ENCODE assay signal across 17 cellular contexts in genomic region chr17:58066409-58066808, GRCh38. TPM values are rescaled to one million over a fixed set of nuclear protein-coding genes. Genes with fewer than 3 reads are reported as not detected.
DNase-seq lines count a peak whose midpoint lies in the region; ATAC-seq, FAIRE-seq and TF ChIP-seq lines count a peak whose summit lies in the region.
"Had no signal": no experiment of that assay in that cellular context is flagged by ENCODE, and none has a peak within 500 bp of the region (broad histone marks: within the 10 kb centered on the region; RNA-seq: fewer than 3 reads in every experiment).

No MANE protein-coding gene starts in this region.

- H3K9ac ChIP-seq in H1 (replicated peaks in 1 of 4; ENCODE audit: extremely low read depth in 1 of 4, low read depth in 3 of 4, low read length in 3 of 4) = no peak overlapping the region
- H3K9ac ChIP-seq: BLaER1 had no signal

- no peak overlapping the region for H2AK5ac ChIP-seq in H1 (ENCODE audit: low read depth, low read length)

- H3K56ac ChIP-seq in H1 (replicated peaks; ENCODE audit: insufficient read length, low read depth, low read length) = no peak overlapping the region

- no peak overlapping the region for H2BK5ac ChIP-seq in H1 (ENCODE audit: low read depth, low read length)

- H3K79me2 ChIP-seq in H1 (ENCODE audit: control insufficient read depth in 1 of 2, insufficient read depth in 2 of 2, low read length in 2 of 2) = no peaks in the 10 kb centered on the region

- FAIRE-seq in H1 (lab: Jason Lieb, UNC) = no peak
- FAIRE-seq: GM12892 had no signal

- H3K4ac ChIP-seq in H1 (replicated peaks; ENCODE audit: insufficient read length, low read depth, low read length) = no peak overlapping the region

- no peak overlapping the region for H2BK12ac ChIP-seq in H1 (ENCODE audit: low read depth, low read length)

- no peak overlapping the region for H3K4me2 ChIP-seq in H1 (ENCODE audit: insufficient read depth in 1 of 2, low read depth in 2 of 2, low read length in 2 of 2)
- H3K4me2 ChIP-seq: BLaER1 had no signal

- no peak overlapping the region for H4K5ac ChIP-seq in H1 (ENCODE audit: insufficient read length, low read depth, low read length)

- H3K9me3 ChIP-seq in H1 (ENCODE audit: insufficient read depth in 2 of 2, low read depth in 1 of 2, low read length in 1 of 2) (no peaks in the 10 kb centered on the region), thyroid gland (no peaks in the 10 kb centered on the region)
- H3K9me3 ChIP-seq: BLaER1, Caco-2, HAP-1 had no signal

- no peaks in the 10 kb centered on the region for H3K36me3 Mint-ChIP-seq in nephron progenitor cell (ENCODE audit: low read depth)
- H3K36me3 Mint-ChIP-seq: CD8-positive, alpha-beta memory T cell had no signal

- H3K4me3 ChIP-seq in H1 (ENCODE audit: extremely low read depth in 1 of 4, insufficient read depth in 2 of 4, low read depth in 3 of 4, low read length in 4 of 4) (no peak overlapping the region), thyroid gland (replicated peaks in 1 of 3) (no peak overlapping the region)
- H3K4me3 ChIP-seq: BLaER1, HAP-1 had no signal

- no peak for DNase-seq in Right ventricle myocardium inferior (ENCODE audit: missing footprints)
- DNase-seq in cardiac septum (ENCODE audit: low spot score) = no peak
- no peak for DNase-seq in H1 (ENCODE audit: low read depth in 1 of 2, low spot score in 2 of 2)
- no peak for DNase-seq in nephron progenitor cell
- peak; percentile 79 to 81 for DNase-seq in thyroid gland
- DNase-seq in NCI-H2029 (lab: John Stamatoyannopoulos, UW) = no peak
- DNase-seq: 8988T; AML-193; Caco-2; CD8-positive, alpha-beta memory T cell; DND-41; GDM1; GOT3 had no signal

- H4K8ac ChIP-seq in H1 (ENCODE audit: extremely low read depth, insufficient read depth, low read length) = peak overlapping the region; percentile 41; the same call in 1 of the 2 replicates

- H3K27me3 ChIP-seq in H1 (replicated peaks in 1 of 4; ENCODE audit: control insufficient read depth in 3 of 4, extremely low read depth in 1 of 4, insufficient read depth in 3 of 4, low read length in 3 of 4) = no peaks in the 10 kb centered on the region
- H3K27me3 ChIP-seq in thyroid gland = no peaks in the 10 kb centered on the region
- H3K27me3 ChIP-seq: BLaER1 had no signal

- H3K4me1 Mint-ChIP-seq in nephron progenitor cell = peaks cover 16% of the 10 kb centered on the region
- H3K4me1 Mint-ChIP-seq: CD8-positive, alpha-beta memory T cell had no signal

- CTCF ChIA-PET in H1 (lab: Charles Lee; ENCODE audit: partially characterized antibody) = interaction anchor here (0.7 kb wide), 1 partner anchor 9 kb away, joined by 3 read pairs; no protein-coding TSS in a partner anchor

- no peak overlapping the region for H2BK15ac ChIP-seq in H1 (ENCODE audit: low read length)

- no peak overlapping the region for H2AFZ ChIP-seq in H1 (ENCODE audit: low read length)

- no peak for TF ChIP-seq RAD21 in H1 (IDR thresholded peaks at IDR 0.05 in 1 of 2, conservative IDR thresholded peaks at IDR 0.05 in 1 of 2; ENCODE audit: low read depth in 2 of 2, low read length in 2 of 2)

- no peak overlapping the region for H2BK20ac ChIP-seq in H1 (ENCODE audit: low read length)

- no peaks in the 10 kb centered on the region for H3K23me2 ChIP-seq in H1 (ENCODE audit: low read depth, low read length)

- H3K4me3 Mint-ChIP-seq in nephron progenitor cell = no peak overlapping the region
- H3K4me3 Mint-ChIP-seq: CD8-positive, alpha-beta memory T cell had no signal

- TF ChIP-seq EP300 in H1 (IDR thresholded peaks at IDR 0.05; ENCODE audit: borderline replicate concordance in 1 of 2, low read depth in 2 of 2, low read length in 2 of 2) = no peak

- TF ChIP-seq CTCF in H1 (IDR thresholded peaks at IDR 0.05; ENCODE audit: control extremely low read depth in 1 of 3, insufficient read depth in 1 of 3, low read depth in 1 of 3, low read length in 3 of 3) = no peak
- TF ChIP-seq CTCF in nephron progenitor cell (IDR thresholded peaks at IDR 0.05) = no peak
- peak in 1 of 6 experiments; percentile 3 for TF ChIP-seq CTCF in thyroid gland (IDR thresholded peaks at IDR 0.05)

- no peaks in the 10 kb centered on the region for H3K9me3 Mint-ChIP-seq in nephron progenitor cell
- H3K9me3 Mint-ChIP-seq: CD8-positive, alpha-beta memory T cell had no signal

- no peak for TF ChIP-seq POLR2A in H1 (IDR thresholded peaks at IDR 0.05; ENCODE audit: control extremely low read depth in 1 of 2, low read depth in 2 of 2, low read length in 2 of 2)
- TF ChIP-seq POLR2A in thyroid gland (IDR thresholded peaks at IDR 0.05) = no peak

- H4K91ac ChIP-seq in H1 (replicated peaks; ENCODE audit: insufficient read length, low read length) = no peak overlapping the region

- no peaks in the 10 kb centered on the region for H3K4me1 ChIP-seq in H1 (replicated peaks in 1 of 4; ENCODE audit: control insufficient read depth in 3 of 4, insufficient read depth in 4 of 4, low read length in 3 of 4)
- H3K4me1 ChIP-seq in thyroid gland = peaks cover 16 to 19% of the 10 kb centered on the region in 2 donors
- H3K4me1 ChIP-seq: BLaER1, Caco-2, HAP-1 had no signal

- no peaks in the 10 kb centered on the region for H4K20me1 ChIP-seq in H1 (replicated peaks in 1 of 2; ENCODE audit: control insufficient read depth in 1 of 2, insufficient read depth in 2 of 2, low read length in 2 of 2)
- H4K20me1 ChIP-seq: BLaER1 had no signal

- H3K36me3 ChIP-seq in H1 (ENCODE audit: control insufficient read depth in 2 of 4, insufficient read depth in 4 of 4, low read length in 3 of 4) (no peaks in the 10 kb centered on the region), thyroid gland (no peaks in the 10 kb centered on the region)
- H3K36me3 ChIP-seq: BLaER1, HAP-1 had no signal

- H3K27me3 Mint-ChIP-seq in nephron progenitor cell (ENCODE audit: low read depth, poor library complexity) = peaks cover 9% of the 10 kb centered on the region

- H3K27ac Mint-ChIP-seq in nephron progenitor cell = peak overlapping the region; percentile 23

- H3K18ac ChIP-seq in H1 (ENCODE audit: extremely low read depth, low read length) = no peak overlapping the region

- POLR2A ChIA-PET in H1 (lab: Charles Lee; ENCODE audit: partially characterized antibody) = interaction anchor here (2.1 kb wide), 1 partner anchor 17 kb away, joined by 6 read pairs; the partner anchor contains the start of gene DYNLL2

- H3K79me1 ChIP-seq in H1 (ENCODE audit: low read depth, low read length) = no peaks in the 10 kb centered on the region; the same call in 1 of the 2 replicates

- no peak overlapping the region for H2BK120ac ChIP-seq in H1 (replicated peaks; ENCODE audit: low read depth, low read length)

- WGBS in H1 (ENCODE audit: extremely low coverage in 1 of 2, insufficient coverage in 1 of 2, insufficient read length in 1 of 2, insufficient replicate concordance in 2 of 2, low coverage in 1 of 2, low lambda C conversion rate in 2 of 2, missing lambda C conversion rate in 1 of 2), 2 experiments = 74% methylated on average over 5 of the region's 5 CpGs; no CpG with 5 or more reads in 1 of the 2 experiments
- WGBS in thyroid gland, 2 donors = 42 to 50% methylated on average over 5 of the region's 5 CpGs

- H3K14ac ChIP-seq in H1 (ENCODE audit: insufficient read length) = no peak overlapping the region

- H3K23ac ChIP-seq in H1 (ENCODE audit: insufficient read length) = no peak overlapping the region

- H3K27ac ChIP-seq in H1 (ENCODE audit: low read depth, low read length) = no peak overlapping the region
- peak overlapping the region; percentile 71 to 78 (median 75) for H3K27ac ChIP-seq in thyroid gland
- H3K27ac ChIP-seq: BLaER1 had no signal

- ATAC-seq in Right ventricle myocardium inferior = peak; percentile 71
- ATAC-seq in GM21619 (IDR thresholded peaks at IDR 0.05; ENCODE audit: unreplicated experiment) = no peak

- intact Hi-C loops in Right ventricle myocardium inferior (cut with DNase I) = no loop called here
- intact Hi-C loops in cardiac septum (cut with DNase I) = no loop called here
- intact Hi-C loops in thyroid gland (cut with DNase I) = no loop called here

TF ChIP-seq in H1, 55 proteins besides CTCF, POLR2A, EP300 and RAD21:
- no peak for TF ChIP-seq FOSL1 (IDR thresholded peaks at IDR 0.05; ENCODE audit: insufficient read depth, low read depth, low read length)

RNA-seq across cellular contexts. Expression of gene DYNLL2, which starts 16.8 kb away (rescaled TPM):
- total RNA-seq in Right ventricle myocardium inferior (81.4 TPM), cardiac septum (79.4 TPM), thyroid gland (10 to 100 TPM; 35.6 to 51.0 (median 41.2) TPM)
- 49.7 and 52.7 TPM in 2 replicates for total RNA-seq in H1 (2021; fragmentation: NEBNext Ultra II Directional; extraction: Animal tissue kit (Norgen Biotek cat#: 25700))
- 19.8 and 21.6 TPM in 2 replicates for polyA plus RNA-seq in H1 (2011; rRNA removed)
- polyA plus RNA-seq in H1 (2011; cell fraction: cytosol; rRNA removed) = 24.8 TPM
- polyA plus RNA-seq in H1 (2011; cell fraction: nucleus; rRNA removed) = 13.0 TPM
- 55.1 to 71.7 TPM (median 59.8 TPM) in 4 replicates for polyA plus RNA-seq in H1 (2012, experiment 1 of 2)
- polyA plus RNA-seq in H1 (2012, experiment 2 of 2) = 23.3 TPM
- polyA plus RNA-seq in H1 (2013, experiment 1 of 2) = 20.9 TPM
- polyA plus RNA-seq in H1 (2013, experiment 2 of 2) = 21.2 TPM
- polyA minus RNA-seq in H1 (2011; rRNA and poly(A)+ RNA removed) = 32.7 and 36.5 TPM in 2 replicates
- 18.9 TPM for polyA minus RNA-seq in H1 (2011; cell fraction: cytosol; rRNA and poly(A)+ RNA removed)
- 17.3 TPM for polyA minus RNA-seq in H1 (2011; cell fraction: nucleus; rRNA and poly(A)+ RNA removed)

RNA-seq across cellular contexts. Expression of gene SRSF1, which starts 59.4 kb away (rescaled TPM):
- 92.8 TPM for total RNA-seq in Right ventricle myocardium inferior
- 105 TPM for total RNA-seq in cardiac septum
- 429 and 433 TPM in 2 replicates for total RNA-seq in H1 (2021; fragmentation: NEBNext Ultra II Directional; extraction: Animal tissue kit (Norgen Biotek cat#: 25700))
- 149 and 300 TPM in 2 replicates for polyA plus RNA-seq in H1 (2011; rRNA removed)
- 280 TPM for polyA plus RNA-seq in H1 (2011; cell fraction: cytosol; rRNA removed)
- 773 TPM for polyA plus RNA-seq in H1 (2011; cell fraction: nucleus; rRNA removed)
- polyA plus RNA-seq in H1 (2012, experiment 1 of 2) = 330 to 434 TPM (median 366 TPM) in 4 replicates
- 60.0 TPM for polyA plus RNA-seq in H1 (2012, experiment 2 of 2)
- 237 TPM for polyA plus RNA-seq in H1 (2013, experiment 1 of 2)
- 241 TPM for polyA plus RNA-seq in H1 (2013, experiment 2 of 2)
- polyA minus RNA-seq in H1 (2011; rRNA and poly(A)+ RNA removed) = 349 and 397 TPM in 2 replicates
- polyA minus RNA-seq in H1 (2011; cell fraction: cytosol; rRNA and poly(A)+ RNA removed) = 389 TPM
- polyA minus RNA-seq in H1 (2011; cell fraction: nucleus; rRNA and poly(A)+ RNA removed) = 594 TPM
- total RNA-seq in thyroid gland = 100 to 1,000 TPM; 181 to 266 (median 214) TPM

Comparison
In these comparisons a context has a peak if more than half of its experiments do, and no peak if none do; other contexts are left out.
1. DNase-seq: peak in thyroid gland (2 of 2); none in Right ventricle myocardium inferior (single experiment), cardiac septum (single experiment), H1 (0 of 2), nephron progenitor cell (single experiment) and NCI-H2029 (single experiment).